16 cellular contexts compared by ENCODE assay signal in genomic region chr20:33233129-33233774, GRCh38. TPM values are rescaled to one million over a fixed set of nuclear protein-coding genes. Genes with fewer than 3 reads are reported as not detected.
A peak's percentile ranks its signal among the peaks of the same experiment; 100 is the strongest.
DNase-seq lines count a peak whose midpoint lies in the region; ATAC-seq and TF ChIP-seq lines count a peak whose summit lies in the region.
"Had no signal": no experiment of that assay in that cellular context is flagged by ENCODE, and none has a peak within 500 bp of the region (broad histone marks: within the 10 kb centered on the region; RNA-seq: fewer than 3 reads in every experiment).

No MANE protein-coding gene starts in this region.

- no peaks in the 10 kb centered on the region; the same call in 2 of the 3 replicates for H3K36me3 Mint-ChIP-seq in GM23338 (ENCODE audit: low read depth)
- H3K36me3 Mint-ChIP-seq: naive thymus-derived CD4-positive, alpha-beta T cell had no signal

- no peaks in the 10 kb centered on the region for H3K9me3 Mint-ChIP-seq in GM23338

- DNase-seq in NCI-H1436 (lab: John Stamatoyannopoulos, UW) (peak; percentile 0), NCI-H1436 treated with DMSO at 0.1 percent for 48 hours (lab: John Stamatoyannopoulos, UW) (no peak), GM23338 (ENCODE audit: low spot score) (peak; percentile 74), lower lobe of right lung (no peak)
- DNase-seq: activated CD4-positive, alpha-beta T cell treated with anti-CD3 and anti-CD28 coated beads, Interleukin-2, amount 50 U/mL, for 1 hour; GM23248; hippocampal formation; NCI-H1048 had no signal

- no peak overlapping the region for H3K27ac Mint-ChIP-seq in GM23338

- intact Hi-C loops in lower lobe of right lung (cut with DNase I), result no loop called here

- H3K9me3 ChIP-seq in lower lobe of right lung, result no peaks in the 10 kb centered on the region
- H3K9me3 ChIP-seq: thoracic aorta had no signal

- H3K27me3 ChIP-seq in GM23338 (ENCODE audit: insufficient read depth) (no peaks in the 10 kb centered on the region), lower lobe of right lung (ENCODE audit: low read depth) (no peaks in the 10 kb centered on the region)

- H3K4me2 ChIP-seq in GM23338, result no peak overlapping the region

- no peaks in the 10 kb centered on the region for H3F3A ChIP-seq in GM23338 (replicated peaks; ENCODE audit: low read depth)

- H3K27ac ChIP-seq in GM23338 (ENCODE audit: low read depth) (no peak overlapping the region), VCaP (no peak overlapping the region), lower lobe of right lung (no peak overlapping the region)
- H3K27ac ChIP-seq: GM23248, thoracic aorta had no signal

- H3K9me2 ChIP-seq in GM23338 (ENCODE audit: insufficient read depth), result no peaks in the 10 kb centered on the region

- H3K4me3 ChIP-seq in GM23338 (no peak overlapping the region), lower lobe of right lung (no peak overlapping the region)
- H3K4me3 ChIP-seq: GM23248, thoracic aorta had no signal

- H3K27me3 Mint-ChIP-seq in GM23338 (ENCODE audit: insufficient read depth, low read depth, poor library complexity), result no peaks in the 10 kb centered on the region

- TF ChIP-seq CTCF in GM23338 (conservative IDR thresholded peaks at IDR 0.05; ENCODE audit: low read depth in 2 of 2) (peak; percentile 53 to 84), VCaP (conservative IDR thresholded peaks at IDR 0.05) (peak; percentile 32), lower lobe of right lung (IDR thresholded peaks at IDR 0.05) (no peak)

- H3K4me3 Mint-ChIP-seq in GM23338, result no peak overlapping the region

- H3K4me1 ChIP-seq in GM23338 (ENCODE audit: insufficient read depth) (no peaks in the 10 kb centered on the region), lower lobe of right lung (no peaks in the 10 kb centered on the region)

- H3K36me3 ChIP-seq in GM23338 (ENCODE audit: insufficient read depth), result no peaks in the 10 kb centered on the region
- H3K36me3 ChIP-seq in lower lobe of right lung, result no peaks in the 10 kb centered on the region
- H3K36me3 ChIP-seq: thoracic aorta had no signal

- no peaks in the 10 kb centered on the region for H4K20me1 ChIP-seq in GM23338 (replicated peaks; ENCODE audit: insufficient read depth)

- H3K79me2 ChIP-seq in GM23338 (replicated peaks; ENCODE audit: insufficient read depth), result no peaks in the 10 kb centered on the region

- peaks cover 7% of the 10 kb centered on the region; the same call in 2 of the 3 replicates for H3K4me1 Mint-ChIP-seq in GM23338

- H2AFZ ChIP-seq in GM23338, result no peak overlapping the region; the same call in 1 of the 2 replicates
- H2AFZ ChIP-seq: GM23248 had no signal

- ATAC-seq in GM23338, result peak; percentile 99
- ATAC-seq in lower lobe of right lung, result peak; percentile 26 to 33
- ATAC-seq in GM18502 (IDR thresholded peaks at IDR 0.05; ENCODE audit: poor library complexity, unreplicated experiment), result no peak
- no peak for ATAC-seq in GM18870 (IDR thresholded peaks at IDR 0.05; ENCODE audit: unreplicated experiment)
- no peak for ATAC-seq in HG02798 (IDR thresholded peaks at IDR 0.05; ENCODE audit: poor library complexity, unreplicated experiment)
- ATAC-seq: naive thymus-derived CD4-positive, alpha-beta T cell had no signal

TF ChIP-seq in GM23338, 12 proteins besides CTCF, POLR2A, EP300 and RAD21 (continues in another document):
- TF ChIP-seq ZNF331 (CRISPR knock-in tag; IDR thresholded peaks at IDR 0.05; ENCODE audit: low read depth), result no peak
- no peak for TF ChIP-seq POLR2AphosphoS5 (IDR thresholded peaks at IDR 0.05; ENCODE audit: low read depth)
- TF ChIP-seq REST (IDR thresholded peaks at IDR 0.05; ENCODE audit: unreplicated experiment), result no peak
- TF ChIP-seq EZH2phosphoT487 (IDR thresholded peaks at IDR 0.05; ENCODE audit: unreplicated experiment), result no peak
- no peak for TF ChIP-seq ETS1 (IDR thresholded peaks at IDR 0.05)
- TF ChIP-seq CREB1 (CRISPR knock-in tag; IDR thresholded peaks at IDR 0.05; ENCODE audit: low read depth), result no peak
- TF ChIP-seq ZNF114 (CRISPR knock-in tag; IDR thresholded peaks at IDR 0.05), result no peak
- no peak for TF ChIP-seq JUNB (IDR thresholded peaks at IDR 0.05; ENCODE audit: unreplicated experiment)
- TF ChIP-seq EZH2 (IDR thresholded peaks at IDR 0.05; ENCODE audit: low read depth, unreplicated experiment), result no peak
- no peak for TF ChIP-seq NANOG (IDR thresholded peaks at IDR 0.05; ENCODE audit: borderline replicate concordance)
- TF ChIP-seq STAT1 (IDR thresholded peaks at IDR 0.05; ENCODE audit: unreplicated experiment), result no peak

RNA-seq across cellular contexts. Expression of gene BPIFA1, which starts 2.5 kb away (rescaled TPM):
- not detected in 2 replicates for total RNA-seq in GM23338 (2014; rRNA removed; shearing (Covaris generic))
- polyA plus RNA-seq in GM23338 (2016; fragmentation: Nextera tagmentation; extraction: Ambion mirVana), result not detected in 2 replicates
- 28.4 TPM for total RNA-seq in lower lobe of right lung
- total RNA-seq: A172; GM23248; liver; naive thymus-derived CD4-positive, alpha-beta T cell; thoracic aorta had no signal
- polyA plus RNA-seq: GM23248; liver; naive thymus-derived CD4-positive, alpha-beta T cell had no signal

RNA-seq across cellular contexts. Expression of gene BPIFA3, which starts 16.1 kb away (rescaled TPM):
- total RNA-seq in GM23338 (2014; rRNA removed; shearing (Covaris generic)), result not detected in 2 replicates
- not detected in 2 replicates for polyA plus RNA-seq in GM23338 (2016; fragmentation: Nextera tagmentation; extraction: Ambion mirVana)
- total RNA-seq in lower lobe of right lung, result not detected
- total RNA-seq: A172; GM23248; liver; naive thymus-derived CD4-positive, alpha-beta T cell; thoracic aorta had no signal
- polyA plus RNA-seq: GM23248; liver; naive thymus-derived CD4-positive, alpha-beta T cell had no signal

RNA-seq across cellular contexts. Expression of gene BPIFB1, which starts 49.8 kb away (rescaled TPM):
- not detected in 2 replicates for total RNA-seq in GM23338 (2014; rRNA removed; shearing (Covaris generic))
- not detected in 2 replicates for polyA plus RNA-seq in GM23338 (2016; fragmentation: Nextera tagmentation; extraction: Ambion mirVana)
- 263 TPM for total RNA-seq in lower lobe of right lung
- total RNA-seq: A172; GM23248; naive thymus-derived CD4-positive, alpha-beta T cell; thoracic aorta had no signal
- polyA plus RNA-seq: GM23248; naive thymus-derived CD4-positive, alpha-beta T cell had no signal

Comparison
In these comparisons a context has a peak if more than half of its experiments do, and no peak if none do; other contexts are left out.
1. DNase-seq: peak in NCI-H1436 (single experiment) and GM23338 (single experiment); none in NCI-H1436 treated with DMSO at 0.1 percent for 48 hours (single experiment) and lower lobe of right lung (single experiment).
2. ATAC-seq: peak in GM23338 (single experiment) and lower lobe of right lung (2 of 2); none in GM18502 (single experiment), GM18870 (single experiment) and HG02798 (single experiment).
3. RNA of gene BPIFA1, which starts 2.5 kb away (total RNA-seq): 28.4 TPM in lower lobe of right lung (single experiment); not detected in GM23338; every median in the first group is over 10 times any median in the second.
4. RNA of gene BPIFB1, which starts 49.8 kb away (total RNA-seq): 263 TPM in lower lobe of right lung (single experiment); not detected in GM23338; every median in the first group is over 100 times any median in the second.